In the genomic region with DNA sequence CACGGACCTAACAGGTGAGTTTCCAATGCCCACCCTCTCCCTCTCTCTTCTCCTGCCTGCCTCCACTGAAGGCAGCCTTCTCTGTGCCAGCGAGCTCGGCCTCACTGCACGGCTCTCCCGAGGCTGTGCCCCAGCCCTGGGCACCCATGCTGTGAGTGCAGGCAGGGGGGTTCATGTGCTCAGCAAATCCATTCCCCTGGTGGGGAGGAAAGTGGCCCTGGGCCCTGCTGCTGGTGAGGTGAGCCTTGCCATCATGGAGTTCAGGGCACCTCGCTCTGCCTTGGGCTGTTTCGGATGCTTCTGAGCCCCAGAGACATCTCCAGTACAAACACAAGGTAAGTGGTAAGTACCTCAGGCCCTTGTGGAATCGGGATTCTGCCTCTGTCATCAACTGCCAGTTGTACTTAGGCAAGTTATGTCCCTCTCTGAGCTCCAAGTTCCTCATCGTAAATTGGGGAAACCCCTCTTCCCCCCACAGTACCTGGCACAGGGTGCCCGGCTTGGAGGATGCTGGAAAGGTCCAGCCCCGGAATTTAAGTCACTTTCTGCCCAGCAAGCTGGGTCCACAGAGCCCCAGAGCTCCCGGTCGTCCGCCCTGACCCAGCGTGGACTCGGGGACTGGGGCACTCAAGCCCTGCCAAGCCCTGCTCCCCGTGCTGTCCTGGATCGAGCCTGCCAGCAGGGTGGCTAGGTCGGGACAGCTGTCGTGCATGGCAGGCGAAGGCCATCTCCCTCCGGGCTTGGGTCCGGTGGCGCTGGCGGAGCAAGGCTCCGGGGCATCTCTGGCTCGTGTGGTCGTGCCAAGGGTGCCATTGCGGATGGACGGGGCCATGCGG, we compare ENCODE assay signal across 8 cellular contexts. TPM values are rescaled to one million over a fixed set of nuclear protein-coding genes. Genes with fewer than 3 reads are reported as not detected.
DNase-seq lines count a peak whose midpoint lies in the region; ATAC-seq and TF ChIP-seq lines count a peak whose summit lies in the region.

No MANE protein-coding gene starts in this region.

- H3K4me3 ChIP-seq in fibroblast of pulmonary artery (replicated peaks; ENCODE audit: low read depth, low read length) = peak overlapping the region; percentile 61
- peak overlapping the region; percentile 89 to 90 for H3K4me3 ChIP-seq in neutrophil (ENCODE audit: low read depth in 1 of 2, low read length in 1 of 2)

- POLR2A ChIA-PET in T-cell (lab: Charles Lee) = interaction anchor here (0.5 to 1.4 kb wide), 4 partner anchors 42 to 132 kb away, joined by 3 to 7 read pairs (median 4); a partner anchor contains a TSS

- TF ChIP-seq CTCF in fibroblast of pulmonary artery (IDR thresholded peaks at IDR 0.05; ENCODE audit: low read length, missing control alignments) = no peak
- no peak for TF ChIP-seq CTCF in neutrophil (IDR thresholded peaks at IDR 0.05)

- peaks cover 60% of the 10 kb centered on the region for H3K36me3 ChIP-seq in neutrophil

- CTCF ChIA-PET in T-cell (lab: Charles Lee) = interaction anchor here in 1 of 2 donors (0.6 to 1.0 kb wide), 2 partner anchors 18 to 68 kb away, joined by 3 read pairs; a partner anchor contains a TSS

- H3K27ac Mint-ChIP-seq in T-cell = peak overlapping the region; percentile 80 to 90

- no peaks in the 10 kb centered on the region for H3K27me3 Mint-ChIP-seq in activated T-cell treated with anti-CD3 and anti-CD28 coated beads, Interleukin-2, amount 50 U/mL, for 4 hours (ENCODE audit: low read depth)
- H3K27me3 Mint-ChIP-seq in T-cell = no peaks in the 10 kb centered on the region

- H3K4me1 ChIP-seq in neutrophil (ENCODE audit: control insufficient read depth in 1 of 2, insufficient read depth in 1 of 2, low read depth in 1 of 2, low read length in 1 of 2) = peaks cover 31 to 46% of the 10 kb centered on the region in 2 experiments

- no peaks in the 10 kb centered on the region for H3K9me3 ChIP-seq in neutrophil

- H3K9me3 Mint-ChIP-seq in activated T-cell treated with anti-CD3 and anti-CD28 coated beads, Interleukin-2, amount 50 U/mL, for 4 hours = no peaks in the 10 kb centered on the region
- no peaks in the 10 kb centered on the region for H3K9me3 Mint-ChIP-seq in T-cell

- H3K27ac ChIP-seq in neutrophil = peak overlapping the region; percentile 89

- peak overlapping the region; percentile 86 for H3K4me3 Mint-ChIP-seq in activated T-cell treated with anti-CD3 and anti-CD28 coated beads, Interleukin-2, amount 50 U/mL, for 4 hours
- peak overlapping the region; percentile 78 to 86 (median 83) for H3K4me3 Mint-ChIP-seq in T-cell

- no peak for DNase-seq in activated T-cell treated with anti-CD3 and anti-CD28 coated beads, Interleukin-2, amount 50 U/mL, for 4 hours
- no peak for DNase-seq in activated T-cell treated with anti-CD3 and anti-CD28 coated beads, Interleukin-2, amount 50 U/mL, for 1 hour
- DNase-seq in T-cell (peak in 2 of 34 experiments; percentile 16 to 21), fibroblast of pulmonary artery (ENCODE audit: low read depth) (no peak), activated gamma-delta T cell (lab: John Stamatoyannopoulos, UW) (no peak)
- no peak for DNase-seq in activated effector memory CD4-positive, alpha-beta T cell treated with anti-CD3 and anti-CD28 coated beads, Interleukin-2, amount 50 U/mL, for 16 hours

- peaks cover 13% of the 10 kb centered on the region for H3K4me1 Mint-ChIP-seq in activated T-cell treated with anti-CD3 and anti-CD28 coated beads, Interleukin-2, amount 50 U/mL, for 4 hours (ENCODE audit: low read depth)
- H3K4me1 Mint-ChIP-seq in T-cell = peaks cover 17 to 22% (median 19%) of the 10 kb centered on the region in 3 donors

- H3K36me3 Mint-ChIP-seq in activated T-cell treated with anti-CD3 and anti-CD28 coated beads, Interleukin-2, amount 50 U/mL, for 4 hours (ENCODE audit: insufficient read depth) = peaks cover 1% of the 10 kb centered on the region
- H3K36me3 Mint-ChIP-seq in T-cell = peaks cover 6% of the 10 kb centered on the region

- ATAC-seq in activated T-cell treated with anti-CD3 and anti-CD28 coated beads, Interleukin-2, amount 50 U/mL, for 4 hours = peak; percentile 6 to 8
- ATAC-seq in HG03103 (IDR thresholded peaks at IDR 0.05; ENCODE audit: low read depth, unreplicated experiment) = peak; percentile 5
- peak; percentile 6 to 10 (median 8) for ATAC-seq in T-cell (replicated peaks in 1 of 4)

- H3K27me3 ChIP-seq in neutrophil = no peaks in the 10 kb centered on the region

RNA-seq across cellular contexts. Expression of a gene that starts 0.7 kb away (rescaled TPM):
- 10 to 100 TPM; 53.1 to 56.8 (median 54.1) TPM for total RNA-seq in activated T-cell treated with anti-CD3 and anti-CD28 coated beads, Interleukin-2, amount 50 U/mL, for 4 hours
- total RNA-seq in T-cell = 10 to 100 TPM; 53.3 to 64.0 (median 62.2) TPM

RNA-seq across cellular contexts. Expression of a gene that starts 41.4 kb away (rescaled TPM):
- 10 to 100 TPM; 19.4 to 24.1 (median 21.8) TPM for total RNA-seq in activated T-cell treated with anti-CD3 and anti-CD28 coated beads, Interleukin-2, amount 50 U/mL, for 4 hours
- 10 to 100 TPM; 24.2 to 37.1 (median 32.2) TPM for total RNA-seq in T-cell

RNA-seq across cellular contexts. Expression of a gene that starts 41.7 kb away (rescaled TPM):
- under 1 TPM; 0.16 to 0.47 (median 0.25) TPM for total RNA-seq in activated T-cell treated with anti-CD3 and anti-CD28 coated beads, Interleukin-2, amount 50 U/mL, for 4 hours
- under 1 TPM in 4 of 5 donors, not detected in 1; 0.13 to 0.70 (median 0.34) TPM for total RNA-seq in T-cell
